ENCODE assay signal across 35 cellular contexts in genomic region chr13:84823528-84823927, GRCh38.
"Had no signal": no experiment of that assay in that cellular context is flagged by ENCODE, and none has a peak within 500 bp of the region (broad histone marks: within the 10 kb centered on the region; RNA-seq: fewer than 3 reads in every experiment).

No MANE protein-coding gene starts in this region.

- H3K9me3 ChIP-seq: SJCRH30 had no signal

- H3K36me3 ChIP-seq: SJCRH30, WERI-Rb-1 had no signal

- ATAC-seq: activated CD8-positive, alpha-beta memory T cell treated with anti-CD3 and anti-CD28 coated beads, Interleukin-2, amount 10 ng/mL, durations not matched to agents 7 days and 5 days; activated naive CD8-positive, alpha-beta T cell treated with anti-CD3 and anti-CD28 coated beads, Interleukin-2, amount 50 U/mL, for 24 hours; Panc1 had no signal

- FAIRE-seq: bronchial epithelial cell had no signal

- H3K4me3 ChIP-seq: SJCRH30, SK-N-MC had no signal

- H3K27me3 ChIP-seq: SJCRH30 had no signal

- DNase-seq: activated CD4-positive, alpha-beta memory T cell treated with anti-CD3 and anti-CD28 coated beads, Interleukin-2, amount 10 ng/mL, durations not matched to agents 7 days and 5 days; activated CD4-positive, alpha-beta T cell treated with anti-CD3 and anti-CD28 coated beads for 1 hour; activated CD4-positive, alpha-beta T cell treated with anti-CD3 and anti-CD28 coated beads for 48 hours; activated CD4-positive, CD25-positive, alpha-beta regulatory T cell; activated CD8-positive, alpha-beta memory T cell treated with anti-CD3 and anti-CD28 coated beads for 24 hours; activated CD8-positive, alpha-beta memory T cell treated with anti-CD3 and anti-CD28 coated beads, Interleukin-2, amount 10 ng/mL, durations not matched to agents 7 days and 5 days; activated CD8-positive, alpha-beta memory T cell treated with anti-CD3 and anti-CD28 coated beads, Interleukin-2, amount 50 U/mL, for 48 hours; activated effector memory CD4-positive, alpha-beta T cell treated with Interleukin-2 at 50 U/mL for 16 hours; activated naive CD4-positive, alpha-beta T cell treated with anti-CD3 and anti-CD28 coated beads, Interleukin-2, amount 10 ng/mL, durations not matched to agents 7 days and 5 days; activated naive CD8-positive, alpha-beta T cell treated with anti-CD3 and anti-CD28 coated beads, Interleukin-2, amount 50 U/mL, for 24 hours; activated T-cell treated with anti-CD3 and anti-CD28 coated beads, Interleukin-2, amount 50 U/mL, for 48 hours; anterior cingulate cortex; caudate nucleus; cerebellar nuclear complex; Kasumi-1; KG1; MM.1S; MV-4-11; NCI-H1092; NCI-H146; NCI-H187; NCI-H2081; NCI-H2171 treated with DMSO at 0.1 percent for 48 hours; NCI-H2227 treated with DMSO at 0.1 percent for 48 hours; NCI-H526; NCI-H82; NK-92 treated with Interleukin-12 subunit alpha and Interleukin-12 subunit beta, amount 100 ng/mL, for 24 hours; OCI-M1; SHP77; SJCRH30; T1000; WERI-Rb-1 had no signal

- H3K27ac ChIP-seq: SJCRH30, SK-N-MC, WERI-Rb-1 had no signal
